ENCODE assay signal across 2 cellular contexts in the genomic region with DNA sequence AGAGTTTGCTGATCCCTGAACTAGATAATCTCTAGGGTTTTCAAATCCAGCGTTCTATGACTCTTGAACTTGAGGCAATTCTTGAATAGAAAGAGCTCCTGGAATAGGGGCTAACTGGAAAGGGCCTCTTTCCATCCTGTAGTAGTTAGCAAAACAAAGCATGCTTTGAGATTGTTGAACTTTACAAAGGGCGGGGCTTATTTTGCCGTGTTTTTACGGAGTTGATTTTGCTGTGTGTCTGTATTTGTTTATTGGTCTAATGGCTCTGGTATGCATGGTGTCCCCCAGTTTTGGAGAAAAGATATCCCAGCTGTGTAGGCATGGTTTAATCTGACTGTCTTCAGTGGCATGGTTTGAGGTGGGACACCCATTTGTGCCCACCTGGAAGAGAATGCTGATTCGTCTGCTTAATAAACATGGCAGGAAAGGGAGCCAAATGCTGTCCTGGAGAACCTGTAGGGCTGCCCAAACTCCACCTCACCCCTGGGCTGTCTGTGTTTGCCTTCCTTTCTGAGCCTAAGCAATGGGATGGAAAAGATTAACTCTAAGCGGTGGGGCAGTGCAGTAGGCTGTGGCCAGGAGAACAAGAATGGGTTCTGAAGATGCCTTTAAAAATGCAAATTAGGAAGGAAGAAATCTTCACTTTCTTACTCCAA.
TF ChIP-seq lines count a peak whose summit lies in the region.

No MANE protein-coding gene starts in this region.

TF ChIP-seq in GM23338, 12 proteins besides CTCF, POLR2A, EP300 and RAD21 (continued from another document):
- TF ChIP-seq, protein P1, sequence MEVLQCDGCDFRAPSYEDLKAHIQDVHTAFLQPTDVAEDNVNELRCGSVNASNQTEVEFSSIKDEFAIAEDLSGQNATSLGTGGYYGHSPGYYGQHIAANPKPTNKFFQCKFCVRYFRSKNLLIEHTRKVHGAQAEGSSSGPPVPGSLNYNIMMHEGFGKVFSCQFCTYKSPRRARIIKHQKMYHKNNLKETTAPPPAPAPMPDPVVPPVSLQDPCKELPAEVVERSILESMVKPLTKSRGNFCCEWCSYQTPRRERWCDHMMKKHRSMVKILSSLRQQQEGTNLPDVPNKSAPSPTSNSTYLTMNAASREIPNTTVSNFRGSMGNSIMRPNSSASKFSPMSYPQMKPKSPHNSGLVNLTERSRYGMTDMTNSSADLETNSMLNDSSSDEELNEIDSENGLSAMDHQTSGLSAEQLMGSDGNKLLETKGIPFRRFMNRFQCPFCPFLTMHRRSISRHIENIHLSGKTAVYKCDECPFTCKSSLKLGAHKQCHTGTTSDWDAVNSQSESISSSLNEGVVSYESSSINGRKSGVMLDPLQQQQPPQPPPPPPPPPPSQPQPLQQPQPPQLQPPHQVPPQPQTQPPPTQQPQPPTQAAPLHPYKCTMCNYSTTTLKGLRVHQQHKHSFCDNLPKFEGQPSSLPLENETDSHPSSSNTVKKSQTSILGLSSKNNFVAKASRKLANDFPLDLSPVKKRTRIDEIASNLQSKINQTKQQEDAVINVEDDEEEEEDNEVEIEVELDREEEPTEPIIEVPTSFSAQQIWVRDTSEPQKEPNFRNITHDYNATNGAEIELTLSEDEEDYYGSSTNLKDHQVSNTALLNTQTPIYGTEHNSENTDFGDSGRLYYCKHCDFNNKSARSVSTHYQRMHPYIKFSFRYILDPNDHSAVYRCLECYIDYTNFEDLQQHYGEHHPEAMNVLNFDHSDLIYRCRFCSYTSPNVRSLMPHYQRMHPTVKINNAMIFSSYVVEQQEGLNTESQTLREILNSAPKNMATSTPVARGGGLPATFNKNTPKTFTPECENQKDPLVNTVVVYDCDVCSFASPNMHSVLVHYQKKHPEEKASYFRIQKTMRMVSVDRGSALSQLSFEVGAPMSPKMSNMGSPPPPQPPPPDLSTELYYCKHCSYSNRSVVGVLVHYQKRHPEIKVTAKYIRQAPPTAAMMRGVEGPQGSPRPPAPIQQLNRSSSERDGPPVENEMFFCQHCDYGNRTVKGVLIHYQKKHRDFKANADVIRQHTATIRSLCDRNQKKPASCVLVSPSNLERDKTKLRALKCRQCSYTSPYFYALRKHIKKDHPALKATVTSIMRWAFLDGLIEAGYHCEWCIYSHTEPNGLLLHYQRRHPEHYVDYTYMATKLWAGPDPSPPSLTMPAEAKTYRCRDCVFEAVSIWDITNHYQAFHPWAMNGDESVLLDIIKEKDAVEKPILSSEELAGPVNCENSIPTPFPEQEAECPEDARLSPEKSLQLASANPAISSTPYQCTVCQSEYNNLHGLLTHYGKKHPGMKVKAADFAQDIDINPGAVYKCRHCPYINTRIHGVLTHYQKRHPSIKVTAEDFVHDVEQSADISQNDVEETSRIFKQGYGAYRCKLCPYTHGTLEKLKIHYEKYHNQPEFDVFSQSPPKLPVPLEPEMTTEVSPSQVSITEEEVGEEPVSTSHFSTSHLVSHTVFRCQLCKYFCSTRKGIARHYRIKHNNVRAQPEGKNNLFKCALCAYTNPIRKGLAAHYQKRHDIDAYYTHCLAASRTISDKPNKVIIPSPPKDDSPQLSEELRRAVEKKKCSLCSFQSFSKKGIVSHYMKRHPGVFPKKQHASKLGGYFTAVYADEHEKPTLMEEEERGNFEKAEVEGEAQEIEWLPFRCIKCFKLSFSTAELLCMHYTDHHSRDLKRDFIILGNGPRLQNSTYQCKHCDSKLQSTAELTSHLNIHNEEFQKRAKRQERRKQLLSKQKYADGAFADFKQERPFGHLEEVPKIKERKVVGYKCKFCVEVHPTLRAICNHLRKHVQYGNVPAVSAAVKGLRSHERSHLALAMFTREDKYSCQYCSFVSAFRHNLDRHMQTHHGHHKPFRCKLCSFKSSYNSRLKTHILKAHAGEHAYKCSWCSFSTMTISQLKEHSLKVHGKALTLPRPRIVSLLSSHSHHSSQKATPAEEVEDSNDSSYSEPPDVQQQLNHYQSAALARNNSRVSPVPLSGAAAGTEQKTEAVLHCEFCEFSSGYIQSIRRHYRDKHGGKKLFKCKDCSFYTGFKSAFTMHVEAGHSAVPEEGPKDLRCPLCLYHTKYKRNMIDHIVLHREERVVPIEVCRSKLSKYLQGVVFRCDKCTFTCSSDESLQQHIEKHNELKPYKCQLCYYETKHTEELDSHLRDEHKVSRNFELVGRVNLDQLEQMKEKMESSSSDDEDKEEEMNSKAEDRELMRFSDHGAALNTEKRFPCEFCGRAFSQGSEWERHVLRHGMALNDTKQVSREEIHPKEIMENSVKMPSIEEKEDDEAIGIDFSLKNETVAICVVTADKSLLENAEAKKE (CRISPR knock-in tag; IDR thresholded peaks at IDR 0.05), result no peak
- no peak for TF ChIP-seq STAT1 (IDR thresholded peaks at IDR 0.05; ENCODE audit: unreplicated experiment)
- no peak for TF ChIP-seq EZH2 (IDR thresholded peaks at IDR 0.05; ENCODE audit: low read depth, unreplicated experiment)
- TF ChIP-seq, protein P2, sequence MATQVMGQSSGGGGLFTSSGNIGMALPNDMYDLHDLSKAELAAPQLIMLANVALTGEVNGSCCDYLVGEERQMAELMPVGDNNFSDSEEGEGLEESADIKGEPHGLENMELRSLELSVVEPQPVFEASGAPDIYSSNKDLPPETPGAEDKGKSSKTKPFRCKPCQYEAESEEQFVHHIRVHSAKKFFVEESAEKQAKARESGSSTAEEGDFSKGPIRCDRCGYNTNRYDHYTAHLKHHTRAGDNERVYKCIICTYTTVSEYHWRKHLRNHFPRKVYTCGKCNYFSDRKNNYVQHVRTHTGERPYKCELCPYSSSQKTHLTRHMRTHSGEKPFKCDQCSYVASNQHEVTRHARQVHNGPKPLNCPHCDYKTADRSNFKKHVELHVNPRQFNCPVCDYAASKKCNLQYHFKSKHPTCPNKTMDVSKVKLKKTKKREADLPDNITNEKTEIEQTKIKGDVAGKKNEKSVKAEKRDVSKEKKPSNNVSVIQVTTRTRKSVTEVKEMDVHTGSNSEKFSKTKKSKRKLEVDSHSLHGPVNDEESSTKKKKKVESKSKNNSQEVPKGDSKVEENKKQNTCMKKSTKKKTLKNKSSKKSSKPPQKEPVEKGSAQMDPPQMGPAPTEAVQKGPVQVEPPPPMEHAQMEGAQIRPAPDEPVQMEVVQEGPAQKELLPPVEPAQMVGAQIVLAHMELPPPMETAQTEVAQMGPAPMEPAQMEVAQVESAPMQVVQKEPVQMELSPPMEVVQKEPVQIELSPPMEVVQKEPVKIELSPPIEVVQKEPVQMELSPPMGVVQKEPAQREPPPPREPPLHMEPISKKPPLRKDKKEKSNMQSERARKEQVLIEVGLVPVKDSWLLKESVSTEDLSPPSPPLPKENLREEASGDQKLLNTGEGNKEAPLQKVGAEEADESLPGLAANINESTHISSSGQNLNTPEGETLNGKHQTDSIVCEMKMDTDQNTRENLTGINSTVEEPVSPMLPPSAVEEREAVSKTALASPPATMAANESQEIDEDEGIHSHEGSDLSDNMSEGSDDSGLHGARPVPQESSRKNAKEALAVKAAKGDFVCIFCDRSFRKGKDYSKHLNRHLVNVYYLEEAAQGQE (IDR thresholded peaks at IDR 0.05; ENCODE audit: unreplicated experiment), result no peak
- TF ChIP-seq, protein P3, sequence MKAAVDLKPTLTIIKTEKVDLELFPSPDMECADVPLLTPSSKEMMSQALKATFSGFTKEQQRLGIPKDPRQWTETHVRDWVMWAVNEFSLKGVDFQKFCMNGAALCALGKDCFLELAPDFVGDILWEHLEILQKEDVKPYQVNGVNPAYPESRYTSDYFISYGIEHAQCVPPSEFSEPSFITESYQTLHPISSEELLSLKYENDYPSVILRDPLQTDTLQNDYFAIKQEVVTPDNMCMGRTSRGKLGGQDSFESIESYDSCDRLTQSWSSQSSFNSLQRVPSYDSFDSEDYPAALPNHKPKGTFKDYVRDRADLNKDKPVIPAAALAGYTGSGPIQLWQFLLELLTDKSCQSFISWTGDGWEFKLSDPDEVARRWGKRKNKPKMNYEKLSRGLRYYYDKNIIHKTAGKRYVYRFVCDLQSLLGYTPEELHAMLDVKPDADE (IDR thresholded peaks at IDR 0.05), result no peak
- TF ChIP-seq CREB1 (CRISPR knock-in tag; IDR thresholded peaks at IDR 0.05; ENCODE audit: low read depth), result no peak
- no peak for TF ChIP-seq ZNF331 (CRISPR knock-in tag; IDR thresholded peaks at IDR 0.05; ENCODE audit: low read depth)
- TF ChIP-seq NANOG (IDR thresholded peaks at IDR 0.05; ENCODE audit: borderline replicate concordance), result no peak
TF ChIP-seq in GM23338: peak in this region for 0.

TF ChIP-seq in K562, 482 proteins besides CTCF, POLR2A, EP300 and RAD21 (continued from another document):
- TF ChIP-seq NUFIP1 (IDR thresholded peaks at IDR 0.05; ENCODE audit: partially characterized antibody), result no peak
- no peak for TF ChIP-seq ZNF76 (CRISPR knock-in tag; IDR thresholded peaks at IDR 0.05; ENCODE audit: borderline replicate concordance)
- TF ChIP-seq RFX5 (IDR thresholded peaks at IDR 0.05; ENCODE audit: low read depth, low read length), result no peak
- TF ChIP-seq ZNF644 (tag; IDR thresholded peaks at IDR 0.05; ENCODE audit: low read depth), result no peak
- TF ChIP-seq SLC30A9 (CRISPR knock-in tag; IDR thresholded peaks at IDR 0.05), result no peak
TF ChIP-seq in K562: peak in this region for 0.
